In the genomic region with DNA sequence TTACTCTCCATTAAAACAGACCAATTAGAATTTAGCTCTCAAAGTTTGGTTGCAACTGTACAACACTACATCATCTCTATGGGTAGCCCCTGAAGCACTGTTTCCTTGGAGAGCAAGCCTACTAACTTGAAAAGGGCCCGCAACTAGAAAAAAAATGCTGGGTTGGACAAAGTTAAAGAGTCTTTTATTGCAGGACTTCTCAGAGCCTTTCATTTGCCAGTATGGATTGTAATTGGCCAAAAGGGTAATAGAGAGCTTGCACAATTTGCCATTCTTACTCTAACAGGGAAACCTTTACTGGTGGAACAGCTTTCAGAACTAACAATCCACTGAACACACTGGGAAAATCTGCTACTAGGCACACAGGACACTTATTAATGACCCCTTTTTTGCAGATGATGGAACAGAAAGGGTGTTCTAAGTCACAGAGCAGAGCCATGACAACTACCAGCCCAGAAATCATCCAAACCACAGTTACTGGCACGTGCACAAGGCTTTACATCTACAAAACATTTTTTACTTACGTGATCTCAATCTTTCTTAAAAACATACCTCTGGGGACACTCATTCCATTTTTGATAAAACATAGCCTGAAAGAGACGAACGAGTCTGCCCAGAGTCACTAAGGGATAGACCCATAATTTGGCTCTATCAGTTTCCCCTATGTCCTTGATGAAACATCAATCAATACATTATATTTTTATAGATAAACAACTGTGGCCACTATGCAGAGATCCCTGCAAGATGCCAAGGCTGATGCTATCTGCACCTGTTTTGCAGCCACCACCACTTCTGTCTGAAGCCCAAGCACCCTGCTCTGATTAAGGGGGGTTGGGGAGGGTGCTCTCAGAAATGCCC, we compare ENCODE assay signal across 9 cellular contexts.
DNase-seq lines count a peak whose midpoint lies in the region; ATAC-seq and TF ChIP-seq lines count a peak whose summit lies in the region.
"Had no signal": no experiment of that assay in that cellular context is flagged by ENCODE, and none has a peak within 500 bp of the region (broad histone marks: within the 10 kb centered on the region; RNA-seq: fewer than 3 reads in every experiment).

No MANE protein-coding gene starts in this region.

- H2AFZ ChIP-seq in H9 (ENCODE audit: low read length), result no peak overlapping the region

- no peak overlapping the region for H3K18ac ChIP-seq in H9 (ENCODE audit: insufficient read length, low read depth, low read length)

- H3K56ac ChIP-seq in H9 (ENCODE audit: insufficient read length, low read depth, low read length), result no peak overlapping the region

- H4K5ac ChIP-seq in H9 (ENCODE audit: insufficient read length, low read depth, low read length), result no peak overlapping the region

- H2BK5ac ChIP-seq in H9 (ENCODE audit: insufficient read length, low read length), result no peak overlapping the region

- H2BK120ac ChIP-seq in H9 (ENCODE audit: low read depth, low read length, poor library complexity, severe bottlenecking), result no peak overlapping the region

- no peak for DNase-seq in A673 (ENCODE audit: low spot score)
- DNase-seq in H9, result no peak
- no peak for DNase-seq in activated naive CD4-positive, alpha-beta T cell treated with anti-CD3 and anti-CD28 coated beads, Interleukin-2, amount 50 U/mL, for 72 hours (ENCODE audit: low spot score in 2 of 2)
- DNase-seq in memory B cell (ENCODE audit: low spot score in 2 of 2), result no peak
- DNase-seq in stimulated activated CD4-positive, alpha-beta T cell treated with anti-CD3 and anti-CD28 coated beads, Interleukin-15, amount 100 ng/mL, for 24 hours, result no peak
- DNase-seq in stimulated activated CD8-positive, alpha-beta memory T cell treated with anti-CD3 and anti-CD28 coated beads, Interleukin-4, amount 100 ng/mL, for 48 hours, result no peak
- DNase-seq: mesendoderm had no signal

- no peak overlapping the region for H4K91ac ChIP-seq in H9 (ENCODE audit: insufficient read length, low read depth, low read length)

- TF ChIP-seq CTCF in A673 (conservative IDR thresholded peaks at IDR 0.05; ENCODE audit: low read depth, low read length) (no peak), H9 (conservative IDR thresholded peaks at IDR 0.05) (no peak)

- WGBS in H9 (ENCODE audit: extremely low coverage, insufficient read length, low lambda C conversion rate), result no CpG with 5 or more reads among the region's 5 CpGs

- intact Hi-C loops in A673 (cut with micrococcal nuclease; ENCODE audit: unreplicated experiment), result no loop called here

- H3K27ac ChIP-seq in A673 (ENCODE audit: low read depth, low read length, poor library complexity, severe bottlenecking) (no peak overlapping the region), H9 (ENCODE audit: insufficient read length, low read depth, low read length) (no peak overlapping the region)

- H3K27me3 Mint-ChIP-seq in H9 (ENCODE audit: low read depth) (peaks cover 54% of the 10 kb centered on the region), memory B cell (no peaks in the 10 kb centered on the region)

- H3K4me2 ChIP-seq in H9 (ENCODE audit: insufficient read depth, insufficient read length, low read length), result no peak overlapping the region

- H3K27ac Mint-ChIP-seq in H9 (no peak overlapping the region), memory B cell (peak overlapping the region; percentile 57)
- H3K27ac Mint-ChIP-seq in activated naive CD4-positive, alpha-beta T cell treated with anti-CD3 and anti-CD28 coated beads, Interleukin-2, amount 50 U/mL, for 72 hours, result peak overlapping the region; percentile 29 to 94

- no peak overlapping the region for H4K8ac ChIP-seq in H9 (replicated peaks; ENCODE audit: insufficient read length, low read depth, low read length)

- no peaks in the 10 kb centered on the region for H4K20me1 ChIP-seq in H9 (ENCODE audit: control insufficient read depth, insufficient read depth, insufficient read length)

- no peaks in the 10 kb centered on the region for H3K36me3 ChIP-seq in A673 (ENCODE audit: insufficient read depth, low read length, poor library complexity, severe bottlenecking)

- BruUV-seq in A673 (replicated peaks; lab: Mats Ljungman, UMichigan), result TSS peak; percentile 41

- H3K27me3 ChIP-seq in A673 (replicated peaks; ENCODE audit: insufficient read depth, low read depth, low read length, poor library complexity), result no peaks in the 10 kb centered on the region
- peaks cover 18% of the 10 kb centered on the region; the same call in 1 of the 2 replicates for H3K27me3 ChIP-seq in H9 (ENCODE audit: insufficient read depth, low read length)

- no peaks in the 10 kb centered on the region for H3K23me2 ChIP-seq in H9 (ENCODE audit: insufficient read length, low read depth, low read length, poor library complexity, severe bottlenecking)

- H3K36me3 Mint-ChIP-seq in H9 (ENCODE audit: insufficient read depth in 1 of 3, low read depth in 3 of 3) (no peaks in the 10 kb centered on the region; a peak in 1 of 7 replicates), memory B cell (peaks cover 2% of the 10 kb centered on the region)
- H3K36me3 Mint-ChIP-seq in activated naive CD4-positive, alpha-beta T cell treated with anti-CD3 and anti-CD28 coated beads, Interleukin-2, amount 50 U/mL, for 72 hours, result peaks cover 28 to 34% of the 10 kb centered on the region in 2 donors

- no peak overlapping the region for H3K4ac ChIP-seq in H9 (ENCODE audit: low read depth, low read length)

- H2BK12ac ChIP-seq in H9 (ENCODE audit: insufficient read length, low read depth, low read length), result no peak overlapping the region

- H3K4me3 ChIP-seq in A673 (ENCODE audit: low read depth, low read length, poor library complexity, severe bottlenecking), result peak overlapping the region; percentile 58

- CTCF ChIA-PET in A673 (lab: Charles Lee), result no interaction called here

- H3K4me1 Mint-ChIP-seq in H9, result peaks cover 13% of the 10 kb centered on the region in 2 experiments
- H3K4me1 Mint-ChIP-seq in memory B cell, result peaks cover 47% of the 10 kb centered on the region

- no peak overlapping the region for H2AK5ac ChIP-seq in H9 (ENCODE audit: insufficient read length, low read length)

- no peak overlapping the region for H3K14ac ChIP-seq in H9 (ENCODE audit: insufficient read depth, low read length)

- no peaks in the 10 kb centered on the region for H3K79me1 ChIP-seq in H9 (ENCODE audit: insufficient read depth, low read depth, low read length, poor library complexity, severe bottlenecking)

- no peak overlapping the region for H3T11ph ChIP-seq in H9 (ENCODE audit: low read length)

- H2BK20ac ChIP-seq in H9 (ENCODE audit: low read depth, low read length, poor library complexity, severe bottlenecking), result no peak overlapping the region

- H2BK15ac ChIP-seq in H9 (ENCODE audit: low read depth, low read length), result no peak overlapping the region

- H3K9me3 Mint-ChIP-seq in H9 (no peaks in the 10 kb centered on the region), memory B cell (no peaks in the 10 kb centered on the region)
- no peaks in the 10 kb centered on the region for H3K9me3 Mint-ChIP-seq in activated naive CD4-positive, alpha-beta T cell treated with anti-CD3 and anti-CD28 coated beads, Interleukin-2, amount 50 U/mL, for 72 hours

- no peak overlapping the region for H3K23ac ChIP-seq in H9 (ENCODE audit: insufficient read length, low read depth, low read length)

- ATAC-seq in activated naive CD4-positive, alpha-beta T cell treated with anti-CD3 and anti-CD28 coated beads, Interleukin-2, amount 50 U/mL, for 72 hours, result no peak
- ATAC-seq in memory B cell (ENCODE audit: low read depth) (no peak), GM18520 (IDR thresholded peaks at IDR 0.05; ENCODE audit: unreplicated experiment) (no peak), GM18519 (IDR thresholded peaks at IDR 0.05; ENCODE audit: low FRiP score, unreplicated experiment) (no peak)

- H3K4me3 Mint-ChIP-seq in H9 (peak overlapping the region; percentile 69 to 88), memory B cell (peak overlapping the region; percentile 88)

- H3K79me2 ChIP-seq in H9 (ENCODE audit: insufficient read depth, low read length), result no peaks in the 10 kb centered on the region

- H3K4me1 ChIP-seq in A673 (ENCODE audit: insufficient read depth, low read length, poor library complexity, severe bottlenecking) (peaks cover 21% of the 10 kb centered on the region), H9 (ENCODE audit: insufficient read depth, low read length) (no peaks in the 10 kb centered on the region; the same call in 1 of the 2 replicates)

- H3K9me3 ChIP-seq in A673 (ENCODE audit: low read depth, low read length, poor library complexity, severe bottlenecking) (no peaks in the 10 kb centered on the region), H9 (ENCODE audit: control insufficient read depth, low read depth, low read length) (no peaks in the 10 kb centered on the region)

- POLR2A ChIA-PET in A673 (lab: Charles Lee; ENCODE audit: low non-redundant PET), result no interaction called here

- no peak overlapping the region for H3K9ac ChIP-seq in H9 (ENCODE audit: extremely low read depth, insufficient read length, low read length)

Comparison
In these comparisons a context has a peak if more than half of its experiments do, and no peak if none do; other contexts are left out.
1. H3K27ac Mint-ChIP-seq: peak in activated naive CD4-positive, alpha-beta T cell treated with anti-CD3 and anti-CD28 coated beads, Interleukin-2, amount 50 U/mL, for 72 hours (2 of 2) and memory B cell (single experiment); none in H9 (0 of 3).